In genomic region chr11:43747130-43747802, GRCh38 we compare ENCODE assay signal across 27 cellular contexts.
DNase-seq lines count a peak whose midpoint lies in the region; ATAC-seq and TF ChIP-seq lines count a peak whose summit lies in the region.
"Had no signal": no experiment of that assay in that cellular context is flagged by ENCODE, and none has a peak within 500 bp of the region (broad histone marks: within the 10 kb centered on the region; RNA-seq: fewer than 3 reads in every experiment).

No MANE protein-coding gene starts in this region.

- no peaks in the 10 kb centered on the region for H3K27me3 Mint-ChIP-seq in activated CD8-positive, alpha-beta memory T cell treated with anti-CD3 and anti-CD28 coated beads, Interleukin-2, amount 10 ng/mL, durations not matched to agents 7 days and 5 days
- H3K27me3 Mint-ChIP-seq: activated CD4-positive, alpha-beta T cell treated with anti-CD3 and anti-CD28 coated beads, Interleukin-2, amount 10 ng/mL, durations not matched to agents 7 days and 5 days; memory B cell; stimulated activated naive CD8-positive, alpha-beta T cell treated with anti-CD3 and anti-CD28 coated beads, Interleukin-15, Interleukin-2, amounts not matched to agents 100 ng/mL and 50 ng/mL, for 24 hours had no signal

- no peak for ATAC-seq in activated CD8-positive, alpha-beta memory T cell treated with anti-CD3 and anti-CD28 coated beads, Interleukin-2, amount 10 ng/mL, durations not matched to agents 7 days and 5 days
- ATAC-seq: CD8-positive, alpha-beta T cell; GM23338; psoas muscle had no signal

- no peaks in the 10 kb centered on the region for H3K9me3 ChIP-seq in cardiac muscle cell (ENCODE audit: low read depth)
- peaks cover 18% of the 10 kb centered on the region for H3K9me3 ChIP-seq in left ventricle myocardium inferior (replicated peaks)
- peaks cover 0 to 29% (median 23%) of the 10 kb centered on the region in 8 donors for H3K9me3 ChIP-seq in spleen

- TF ChIP-seq POLR2A in erythroblast (IDR thresholded peaks at IDR 0.05; ENCODE audit: low read length) (peak; percentile 58), spleen (IDR thresholded peaks at IDR 0.05) (no peak)

- H3K4me1 Mint-ChIP-seq in activated CD8-positive, alpha-beta memory T cell treated with anti-CD3 and anti-CD28 coated beads, Interleukin-2, amount 10 ng/mL, durations not matched to agents 7 days and 5 days: no peaks in the 10 kb centered on the region
- H3K4me1 Mint-ChIP-seq: activated CD4-positive, alpha-beta T cell treated with anti-CD3 and anti-CD28 coated beads, Interleukin-2, amount 10 ng/mL, durations not matched to agents 7 days and 5 days had no signal

- CTCF ChIA-PET in activated CD8-positive, alpha-beta memory T cell treated with anti-CD3 and anti-CD28 coated beads, Interleukin-2, amount 10 ng/mL, durations not matched to agents 7 days and 5 days (lab: Charles Lee): no interaction called here

- H3K27ac ChIP-seq in cardiac muscle cell (peak overlapping the region; percentile 95), left ventricle myocardium inferior (replicated peaks) (no peak overlapping the region), spleen (peak overlapping the region in 6 of 8 donors; percentile 10 to 84 (median 65))
- H3K27ac ChIP-seq: breast epithelium, epithelial cell of prostate, psoas muscle, VCaP had no signal

- H3K27me3 ChIP-seq in cardiac muscle cell: no peaks in the 10 kb centered on the region
- no peaks in the 10 kb centered on the region for H3K27me3 ChIP-seq in left ventricle myocardium inferior (ENCODE audit: low read depth)
- H3K27me3 ChIP-seq in spleen (replicated peaks in 1 of 7): no peaks in the 10 kb centered on the region
- H3K27me3 ChIP-seq: breast epithelium had no signal

- peaks cover 38% of the 10 kb centered on the region for H3K4me1 ChIP-seq in cardiac muscle cell (ENCODE audit: low read depth)
- peaks cover 18% of the 10 kb centered on the region for H3K4me1 ChIP-seq in left ventricle myocardium inferior
- H3K4me1 ChIP-seq in spleen: no peaks in the 10 kb centered on the region
- H3K4me1 ChIP-seq: breast epithelium, psoas muscle had no signal

- H3K27ac Mint-ChIP-seq in activated CD8-positive, alpha-beta memory T cell treated with anti-CD3 and anti-CD28 coated beads, Interleukin-2, amount 10 ng/mL, durations not matched to agents 7 days and 5 days: no peak overlapping the region
- H3K27ac Mint-ChIP-seq: activated CD4-positive, alpha-beta T cell treated with anti-CD3 and anti-CD28 coated beads, Interleukin-2, amount 10 ng/mL, durations not matched to agents 7 days and 5 days; activated naive CD4-positive, alpha-beta T cell treated with anti-CD3 and anti-CD28 coated beads for 36 hours; activated T-helper 1 cell treated with anti-CD3 and anti-CD28 coated beads, Interleukin-12 subunit alpha, Interleukin-12 subunit beta, Interleukin-2, Interleukin-4 antibody, amounts not matched to agents 30 ng/mL and 10 ng/mL and 1 ng/mL, durations not matched to agents 14 hours and 24 hours and 36 hours; CD8-positive, alpha-beta T cell; GM23338; memory B cell; stimulated activated naive CD8-positive, alpha-beta T cell treated with anti-CD3 and anti-CD28 coated beads, Interleukin-15, Interleukin-2, amounts not matched to agents 100 ng/mL and 50 ng/mL, for 24 hours; T-helper 1 cell treated with Interleukin-12 subunit alpha and Interleukin-12 subunit beta and Interleukin-4 antibody, amounts not matched to agents 30 μg/mL and 1 μg/mL, for 36 hours had no signal

- no peak for TF ChIP-seq CTCF in cardiac muscle cell (IDR thresholded peaks at IDR 0.05; ENCODE audit: low read depth, low read length)
- TF ChIP-seq CTCF in left ventricle myocardium inferior (IDR thresholded peaks at IDR 0.05; ENCODE audit: borderline replicate concordance): no peak
- no peak for TF ChIP-seq CTCF in spleen (IDR thresholded peaks at IDR 0.05 in 8 of 11, conservative IDR thresholded peaks at IDR 0.05 in 3 of 11)

- peaks cover 24% of the 10 kb centered on the region for H3K36me3 Mint-ChIP-seq in activated CD8-positive, alpha-beta memory T cell treated with anti-CD3 and anti-CD28 coated beads, Interleukin-2, amount 10 ng/mL, durations not matched to agents 7 days and 5 days

- no peak overlapping the region for H3K4me3 Mint-ChIP-seq in activated CD8-positive, alpha-beta memory T cell treated with anti-CD3 and anti-CD28 coated beads, Interleukin-2, amount 10 ng/mL, durations not matched to agents 7 days and 5 days
- H3K4me3 Mint-ChIP-seq: activated CD4-positive, alpha-beta T cell treated with anti-CD3 and anti-CD28 coated beads, Interleukin-2, amount 10 ng/mL, durations not matched to agents 7 days and 5 days; activated naive CD4-positive, alpha-beta T cell treated with anti-CD3 and anti-CD28 coated beads for 36 hours; activated T-helper 1 cell treated with anti-CD3 and anti-CD28 coated beads, Interleukin-12 subunit alpha, Interleukin-12 subunit beta, Interleukin-2, Interleukin-4 antibody, amounts not matched to agents 30 ng/mL and 10 ng/mL and 1 ng/mL, durations not matched to agents 14 hours and 24 hours and 36 hours; CD8-positive, alpha-beta T cell; GM23338; memory B cell; stimulated activated naive CD8-positive, alpha-beta T cell treated with anti-CD3 and anti-CD28 coated beads, Interleukin-15, Interleukin-2, amounts not matched to agents 100 ng/mL and 50 ng/mL, for 24 hours; T-helper 1 cell treated with Interleukin-12 subunit alpha and Interleukin-12 subunit beta and Interleukin-4 antibody, amounts not matched to agents 30 μg/mL and 1 μg/mL, for 36 hours had no signal

- H3K9me3 Mint-ChIP-seq in activated CD8-positive, alpha-beta memory T cell treated with anti-CD3 and anti-CD28 coated beads, Interleukin-2, amount 10 ng/mL, durations not matched to agents 7 days and 5 days (ENCODE audit: low read depth): peaks cover 12% of the 10 kb centered on the region
- H3K9me3 Mint-ChIP-seq: GM23338 had no signal

- WGBS in spleen, 5 donors: 81 to 90% (median 86%) methylated on average over 7 of the region's 7 CpGs

- peak in 1 of 2 donors; percentile 65 for DNase-seq in cardiac muscle cell (ENCODE audit: low read depth in 1 of 2, low spot score in 1 of 2)
- DNase-seq in left ventricle myocardium inferior: no peak
- DNase-seq in OCI-M1 (lab: John Stamatoyannopoulos, UW): peak; percentile 92
- peak; percentile 71 to 94 for DNase-seq in erythroblast (lab: John Stamatoyannopoulos, UW)
- no peak for DNase-seq in spleen
- DNase-seq in iPS-NIHi7 (ENCODE audit: extremely low spot score): no peak
- no peak for DNase-seq in activated CD8-positive, alpha-beta memory T cell treated with anti-CD3 and anti-CD28 coated beads, Interleukin-2, amount 10 ng/mL, durations not matched to agents 7 days and 5 days
- no peak for DNase-seq in COLO829 (ENCODE audit: low spot score)
- DNase-seq: activated CD4-positive, alpha-beta T cell treated with anti-CD3 and anti-CD28 coated beads, Interleukin-2, amount 10 ng/mL, durations not matched to agents 7 days and 5 days; activated naive CD4-positive, alpha-beta T cell treated with anti-CD3 and anti-CD28 coated beads for 36 hours; AML-193; CD8-positive, alpha-beta T cell; DMS153; effector CD8-positive, alpha-beta T cell; head of caudate nucleus; NCI-H1105; NCI-H2029; NCI-H69; psoas muscle had no signal

- H3K36me3 ChIP-seq in cardiac muscle cell: no peaks in the 10 kb centered on the region
- peaks cover 9% of the 10 kb centered on the region for H3K36me3 ChIP-seq in left ventricle myocardium inferior
- H3K36me3 ChIP-seq in spleen: peaks cover 0 to 33% (median 6%) of the 10 kb centered on the region in 6 donors
- H3K36me3 ChIP-seq: breast epithelium had no signal

- intact Hi-C loops in left ventricle myocardium inferior (cut with micrococcal nuclease) (no loop called here), spleen (cut with DNase I; ENCODE audit: low total_unique reads) (no loop called here)

- no peak overlapping the region for H3K4me3 ChIP-seq in cardiac muscle cell
- no peak overlapping the region for H3K4me3 ChIP-seq in left ventricle myocardium inferior
- H3K4me3 ChIP-seq in spleen: peak overlapping the region in 1 of 8 donors; percentile 29
- H3K4me3 ChIP-seq: breast epithelium, GM23338, psoas muscle had no signal

Comparison
In these comparisons a context has a peak if more than half of its experiments do, and no peak if none do; other contexts are left out.
1. DNase-seq: peak in OCI-M1 (single experiment) and erythroblast (2 of 2); none in left ventricle myocardium inferior (single experiment), spleen (single experiment), iPS-NIHi7 (single experiment), activated CD8-positive, alpha-beta memory T cell treated with anti-CD3 and anti-CD28 coated beads, Interleukin-2, amount 10 ng/mL, durations not matched to agents 7 days and 5 days (single experiment) and COLO829 (single experiment).